ENCODE assay signal across 8 cellular contexts in genomic region chr22:41094036-41094435, GRCh38. TPM values are rescaled to one million over a fixed set of nuclear protein-coding genes. Genes with fewer than 3 reads are reported as not detected.
DNase-seq lines count a peak whose midpoint lies in the region; ATAC-seq, FAIRE-seq and TF ChIP-seq lines count a peak whose summit lies in the region.

No MANE protein-coding gene starts in this region.

- H3K9me3 Mint-ChIP-seq in activated naive CD4-positive, alpha-beta T cell treated with anti-CD3 and anti-CD28 coated beads for 36 hours = no peaks in the 10 kb centered on the region
- no peaks in the 10 kb centered on the region for H3K9me3 Mint-ChIP-seq in activated naive CD4-positive, alpha-beta T cell treated with anti-CD3 and anti-CD28 coated beads, Interleukin-2, amount 50 U/mL, for 72 hours

- POLR2A ChIA-PET in K562 (lab: Yijun Ruan, JAX) = interaction anchor here (0.9 to 2.6 kb wide), 2 partner anchors 10 to 12 kb away, joined by 6 to 10 read pairs; no protein-coding TSS in a partner anchor

- FAIRE-seq in K562 (lab: Jason Lieb, UNC) = peak; percentile 69

- CTCF ChIA-PET in activated naive CD4-positive, alpha-beta T cell treated with anti-CD3 and anti-CD28 coated beads for 36 hours (lab: Charles Lee) = interaction anchor here (1.0 to 2.0 kb wide), 2 partner anchors 143 to 171 kb away, joined by 3 to 6 read pairs; no protein-coding TSS in a partner anchor
- CTCF ChIA-PET in K562 (lab: Yijun Ruan, JAX; ENCODE audit: low intra/inter-chr PET ratio) = no interaction called here

- H4K20me1 ChIP-seq in K562 (replicated peaks; ENCODE audit: control insufficient read depth, insufficient read depth, low read length) = peaks cover 28% of the 10 kb centered on the region

- peak overlapping the region; percentile 26 to 96; a peak in 3 of 4 replicates for H3K9ac ChIP-seq in K562 (ENCODE audit: insufficient read depth in 1 of 2, low read depth in 2 of 2, low read length in 2 of 2)

- peak overlapping the region; percentile 82 for H3K4me2 ChIP-seq in K562 (ENCODE audit: insufficient read depth, low read length)

- H3K36me3 ChIP-seq in K562 (ENCODE audit: control insufficient read depth, insufficient read depth, low read length) = peaks cover 16% of the 10 kb centered on the region
- H3K36me3 ChIP-seq in right lobe of liver = no peaks in the 10 kb centered on the region
- no peaks in the 10 kb centered on the region for H3K36me3 ChIP-seq in transverse colon

- H3K36me3 Mint-ChIP-seq in activated naive CD4-positive, alpha-beta T cell treated with anti-CD3 and anti-CD28 coated beads for 36 hours (ENCODE audit: low read depth) = peaks cover 10% of the 10 kb centered on the region
- H3K36me3 Mint-ChIP-seq in activated naive CD4-positive, alpha-beta T cell treated with anti-CD3 and anti-CD28 coated beads, Interleukin-2, amount 50 U/mL, for 72 hours = peaks cover 19 to 26% of the 10 kb centered on the region in 2 donors

- peaks cover 73% of the 10 kb centered on the region for H3K79me2 ChIP-seq in K562 (ENCODE audit: control insufficient read depth, insufficient read depth, low read length)

- H3K27me3 Mint-ChIP-seq in activated naive CD4-positive, alpha-beta T cell treated with anti-CD3 and anti-CD28 coated beads for 36 hours (ENCODE audit: low read depth) = no peaks in the 10 kb centered on the region

- no peak for TF ChIP-seq CTCF in K562 (IDR thresholded peaks at IDR 0.05 in 2 of 3, conservative IDR thresholded peaks at IDR 0.05 in 1 of 3; ENCODE audit: insufficient read depth in 2 of 3, low read depth in 1 of 3, low read length in 3 of 3)
- no peak for TF ChIP-seq CTCF in right lobe of liver (IDR thresholded peaks at IDR 0.05)
- no peak for TF ChIP-seq CTCF in transverse colon (IDR thresholded peaks at IDR 0.05)

- H3K4me3 Mint-ChIP-seq in activated naive CD4-positive, alpha-beta T cell treated with anti-CD3 and anti-CD28 coated beads for 36 hours = peak overlapping the region; percentile 92

- no peak for TF ChIP-seq RAD21 in K562 (CRISPR knock-in tag; conservative IDR thresholded peaks at IDR 0.05 in 1 of 2, IDR thresholded peaks at IDR 0.05 in 1 of 2)

- 2% methylated on average over 4 of the region's 4 CpGs for WGBS in K562 (ENCODE audit: insufficient coverage, low coverage, missing lambda C conversion rate)
- 1% methylated on average over 4 of the region's 4 CpGs for WGBS in right lobe of liver (ENCODE audit: insufficient coverage, low coverage, low lambda C conversion rate, missing lambda C conversion rate)
- 0 to 1% methylated on average over 2 to 4 of the region's 4 CpGs for WGBS in transverse colon (ENCODE audit: low coverage in 1 of 2), 2 donors

- H3K27ac ChIP-seq in K562 (ENCODE audit: extremely low read depth, low read depth, low read length) (no peak overlapping the region; the same call in 2 of the 3 replicates), right lobe of liver (peak overlapping the region in 1 of 3 donors; percentile 99), transverse colon (peak overlapping the region; percentile 98 to 100 (median 100))

- TF ChIP-seq EP300 in K562 (IDR thresholded peaks at IDR 0.05; ENCODE audit: low read length) (no peak), transverse colon (IDR thresholded peaks at IDR 0.05; ENCODE audit: low read depth) (no peak)

- TF ChIP-seq POLR2A in K562 (conservative IDR thresholded peaks at IDR 0.05) = no peak
- TF ChIP-seq POLR2A in right lobe of liver (IDR thresholded peaks at IDR 0.05) = no peak
- TF ChIP-seq POLR2A in transverse colon (IDR thresholded peaks at IDR 0.05) = peak; percentile 22

- H3K9me3 ChIP-seq in K562 (replicated peaks; ENCODE audit: control insufficient read depth, insufficient read depth, low read depth, low read length) (no peaks in the 10 kb centered on the region), right lobe of liver (no peaks in the 10 kb centered on the region), transverse colon (no peaks in the 10 kb centered on the region)

- peaks cover 46% of the 10 kb centered on the region for H3K4me1 Mint-ChIP-seq in activated naive CD4-positive, alpha-beta T cell treated with anti-CD3 and anti-CD28 coated beads for 36 hours (ENCODE audit: low read depth)

- H2AFZ ChIP-seq in K562 (ENCODE audit: low read depth, low read length) = no peak overlapping the region

- H3K4me1 ChIP-seq in K562 (replicated peaks in 1 of 2; ENCODE audit: control insufficient read depth in 2 of 2, insufficient read depth in 2 of 2, low read length in 2 of 2) (peaks cover 12 to 13% of the 10 kb centered on the region in 2 experiments; a peak in 4 of 5 replicates), right lobe of liver (peaks cover 0 to 52% (median 13%) of the 10 kb centered on the region in 4 donors), transverse colon (peaks cover 9 to 62% (median 28%) of the 10 kb centered on the region in 4 donors)

- in situ Hi-C loops in K562 (cut with MboI) = no loop called here
- in situ Hi-C loops in transverse colon (cut with MboI; ENCODE audit: low pct_ligation_motif_present in 1 of 4, low pct_unique_long_range_greater_than_20kb in 1 of 4, low sequenced_read_pairs in 3 of 4) = loop anchor here in 1 of 4 donors (10.0 kb wide), 1 partner anchor 139 kb away; the partner anchor contains the start of gene RBX1

- no peaks in the 10 kb centered on the region for H3K9me1 ChIP-seq in K562 (ENCODE audit: control insufficient read depth, insufficient read depth, low read length)

- no peak for ATAC-seq in activated naive CD4-positive, alpha-beta T cell treated with anti-CD3 and anti-CD28 coated beads, Interleukin-2, amount 50 U/mL, for 72 hours
- ATAC-seq in K562 (peak; percentile 37), right lobe of liver (no peak), HG03460 (IDR thresholded peaks at IDR 0.05; ENCODE audit: unreplicated experiment) (no peak)

- intact Hi-C loops in activated naive CD4-positive, alpha-beta T cell treated with anti-CD3 and anti-CD28 coated beads for 36 hours (cut with micrococcal nuclease) = loop anchor here (5.0 kb wide), 2 partner anchors 208 to 237 kb away; partner anchors contain the start of genes ST13, XPNPEP3 and ZC3H7B
- intact Hi-C loops in K562 (cut with micrococcal nuclease) (no loop called here), right lobe of liver (cut with DNase I) (no loop called here), transverse colon (cut with DNase I; ENCODE audit: low total_unique reads) (no loop called here)

- BruUV-seq in K562 (replicated peaks; lab: Mats Ljungman, UMichigan) = TSS peak; percentile 40

- H3K27me3 ChIP-seq in K562 (ENCODE audit: control insufficient read depth in 2 of 2, insufficient read depth in 2 of 2, low read length in 2 of 2) = no peaks in the 10 kb centered on the region
- H3K27me3 ChIP-seq in right lobe of liver = no peaks in the 10 kb centered on the region
- H3K27me3 ChIP-seq in transverse colon = no peaks in the 10 kb centered on the region

- no peak overlapping the region for H3K27ac Mint-ChIP-seq in activated naive CD4-positive, alpha-beta T cell treated with anti-CD3 and anti-CD28 coated beads for 36 hours
- peak overlapping the region in 1 of 2 donors; percentile 89 for H3K27ac Mint-ChIP-seq in activated naive CD4-positive, alpha-beta T cell treated with anti-CD3 and anti-CD28 coated beads, Interleukin-2, amount 50 U/mL, for 72 hours

- peak; percentile 51 for DNase-seq in activated naive CD4-positive, alpha-beta T cell treated with anti-CD3 and anti-CD28 coated beads for 36 hours
- no peak for DNase-seq in activated naive CD4-positive, alpha-beta T cell treated with anti-CD3 and anti-CD28 coated beads, Interleukin-2, amount 50 U/mL, for 72 hours (ENCODE audit: low spot score in 2 of 2)
- DNase-seq in NCI-H524 treated with DMSO at 0.1 percent for 48 hours (lab: John Stamatoyannopoulos, UW) = peak; percentile 53
- peak in 2 of 4 experiments; percentile 14 to 42 for DNase-seq in K562 (ENCODE audit: extremely low read depth in 1 of 4, low spot score in 3 of 4)
- DNase-seq in right lobe of liver = no peak
- DNase-seq in transverse colon = peak; percentile 39
- DNase-seq in NCI-H1417 treated with DMSO at 0.1 percent for 48 hours (lab: John Stamatoyannopoulos, UW) = no peak

- H3K4me3 ChIP-seq in K562 = peak overlapping the region; percentile 68
- H3K4me3 ChIP-seq in right lobe of liver = peak overlapping the region; percentile 73 to 93 (median 74)
- H3K4me3 ChIP-seq in transverse colon = peak overlapping the region; percentile 0 to 100 (median 90)

TF ChIP-seq in K562, 482 proteins besides CTCF, POLR2A, EP300 and RAD21 (continues in another document):
- no peak for TF ChIP-seq THAP7 (CRISPR knock-in tag; IDR thresholded peaks at IDR 0.05)
- TF ChIP-seq RFX1 (IDR thresholded peaks at IDR 0.05) = no peak
- TF ChIP-seq CTBP1 (IDR thresholded peaks at IDR 0.05; ENCODE audit: borderline replicate concordance) = peak; percentile 70

RNA-seq across cellular contexts. Expression of gene EP300, which starts 1.6 kb away (rescaled TPM):
- total RNA-seq in activated naive CD4-positive, alpha-beta T cell treated with anti-CD3 and anti-CD28 coated beads for 36 hours = 10 to 100 TPM; 37.2 to 38.4 TPM
- total RNA-seq in activated naive CD4-positive, alpha-beta T cell treated with anti-CD3 and anti-CD28 coated beads, Interleukin-2, amount 50 U/mL, for 72 hours = 10 to 100 TPM; 56.1 to 56.6 TPM
- total RNA-seq in K562 (2011; cell fraction: chromatin; rRNA removed; ENCODE audit: low replicate concordance) = 119 and 226 TPM in 2 replicates
- total RNA-seq in K562 (2011; cell fraction: nucleolus; rRNA removed) = 62.4 and 69.7 TPM in 2 replicates
- total RNA-seq in K562 (2011; cell fraction: nucleoplasm; rRNA removed) = 115 and 158 TPM in 2 replicates
- total RNA-seq in K562 (2014; rRNA removed) (10.9 and 12.3 TPM in 2 replicates), K562 (2014; rRNA removed; fragmentation: Illumina TruSeq; extraction: Trizol) (12.0 TPM in 2 replicates), K562 (2015; rRNA removed; fragmentation: Illumina TruSeq; extraction: Trizol) (10.4 and 10.6 TPM in 2 replicates), K562 (2021) (27.9 and 28.6 TPM in 2 replicates), right lobe of liver (100 to 1,000 TPM in 1 of 6 experiments, 10 to 100 TPM in 5; 23.1 to 121 (median 31.3) TPM), transverse colon (100 to 1,000 TPM in 1 of 4 donors, 10 to 100 TPM in 3; 80.6 to 119 (median 91.6) TPM)
- polyA plus RNA-seq in K562 (2011; rRNA removed) (5.7 and 9.2 TPM in 2 replicates), K562 (2014; fragmentation: Illumina TruSeq; extraction: Trizol) (20.8 and 24.5 TPM in 2 replicates), K562 (2014; fragmentation: Nextera tagmentation; extraction: Ambion mirVana) (1 to 10 TPM; 2.2 to 4.0 TPM), K562 (2014; rRNA removed) (10.5 and 12.7 TPM in 2 replicates)
- 7.2 and 8.2 TPM in 2 replicates for polyA plus RNA-seq in K562 (2011; cell fraction: cytosol; rRNA removed)
- 24.3 and 35.7 TPM in 2 replicates for polyA plus RNA-seq in K562 (2011; cell fraction: nucleus; rRNA removed)
- polyA plus RNA-seq in K562 (2012) = 17.2 and 17.7 TPM in 2 replicates
- 26.7 and 40.2 TPM in 2 replicates for polyA minus RNA-seq in K562 (2011; rRNA and poly(A)+ RNA removed)
- 21.4 and 35.3 TPM in 2 replicates for polyA minus RNA-seq in K562 (2011; cell fraction: cytosol; rRNA and poly(A)+ RNA removed)
- polyA minus RNA-seq in K562 (2011; cell fraction: nucleus; rRNA and poly(A)+ RNA removed) = 34.9 and 44.5 TPM in 2 replicates

Comparison
In these comparisons a context has a peak if more than half of its experiments do, and no peak if none do; other contexts are left out.
1. DNase-seq: peak in activated naive CD4-positive, alpha-beta T cell treated with anti-CD3 and anti-CD28 coated beads for 36 hours (single experiment), NCI-H524 treated with DMSO at 0.1 percent for 48 hours (single experiment) and transverse colon (single experiment); none in activated naive CD4-positive, alpha-beta T cell treated with anti-CD3 and anti-CD28 coated beads, Interleukin-2, amount 50 U/mL, for 72 hours (0 of 2), right lobe of liver (0 of 3) and NCI-H1417 treated with DMSO at 0.1 percent for 48 hours (single experiment).
2. Peak in every context shown above with its lines, with median percentiles within 50 percentile points of each other: H3K4me3 ChIP-seq.